In the genomic region with DNA sequence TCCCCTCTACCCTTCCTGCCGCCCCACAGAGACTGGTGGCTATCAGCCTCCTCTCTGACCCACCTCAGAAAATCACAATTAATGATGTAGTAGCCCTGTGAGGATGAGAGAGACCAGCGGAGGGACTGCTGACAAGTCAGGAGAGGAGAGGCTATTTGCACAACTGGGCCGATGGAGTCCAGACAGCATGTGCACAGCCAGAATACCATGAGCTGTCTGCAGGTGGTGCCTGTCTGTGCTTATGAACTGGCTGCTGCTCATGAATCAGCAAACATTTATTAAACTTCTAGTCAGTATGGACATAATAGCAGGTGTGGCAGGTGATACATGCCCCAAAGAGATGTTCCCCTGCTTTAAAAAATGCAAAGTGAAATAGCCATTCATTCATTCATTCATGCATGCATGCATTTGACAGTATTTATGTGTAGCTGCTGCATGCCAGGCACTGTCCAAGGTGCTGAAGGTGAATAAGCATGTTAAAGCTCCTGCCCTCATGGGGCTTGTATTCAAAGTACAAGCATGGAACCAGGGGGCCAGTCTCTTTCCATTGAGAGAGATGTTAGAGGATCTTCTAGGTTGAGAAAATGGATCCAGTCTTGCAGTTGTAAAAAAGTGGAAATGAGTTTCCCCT, we compare ENCODE assay signal across 1 cellular context.
TF ChIP-seq lines count a peak whose summit lies in the region.

No MANE protein-coding gene starts in this region.

TF ChIP-seq in K562, 482 proteins besides CTCF, POLR2A, EP300 and RAD21 (continued from another document):
- TF ChIP-seq REST (CRISPR knock-in tag; IDR thresholded peaks at IDR 0.05; ENCODE audit: low read depth) (peak; percentile 88), EHMT2 (IDR thresholded peaks at IDR 0.05) (peak; percentile 86), MCM7 (IDR thresholded peaks at IDR 0.05) (no peak), POLR3A (IDR thresholded peaks at IDR 0.05; ENCODE audit: borderline replicate concordance, extremely low read depth, insufficient read depth, insufficient read length) (no peak)
TF ChIP-seq in K562: peak in this region for 4.
